8 cellular contexts compared by ENCODE assay signal in the genomic region with DNA sequence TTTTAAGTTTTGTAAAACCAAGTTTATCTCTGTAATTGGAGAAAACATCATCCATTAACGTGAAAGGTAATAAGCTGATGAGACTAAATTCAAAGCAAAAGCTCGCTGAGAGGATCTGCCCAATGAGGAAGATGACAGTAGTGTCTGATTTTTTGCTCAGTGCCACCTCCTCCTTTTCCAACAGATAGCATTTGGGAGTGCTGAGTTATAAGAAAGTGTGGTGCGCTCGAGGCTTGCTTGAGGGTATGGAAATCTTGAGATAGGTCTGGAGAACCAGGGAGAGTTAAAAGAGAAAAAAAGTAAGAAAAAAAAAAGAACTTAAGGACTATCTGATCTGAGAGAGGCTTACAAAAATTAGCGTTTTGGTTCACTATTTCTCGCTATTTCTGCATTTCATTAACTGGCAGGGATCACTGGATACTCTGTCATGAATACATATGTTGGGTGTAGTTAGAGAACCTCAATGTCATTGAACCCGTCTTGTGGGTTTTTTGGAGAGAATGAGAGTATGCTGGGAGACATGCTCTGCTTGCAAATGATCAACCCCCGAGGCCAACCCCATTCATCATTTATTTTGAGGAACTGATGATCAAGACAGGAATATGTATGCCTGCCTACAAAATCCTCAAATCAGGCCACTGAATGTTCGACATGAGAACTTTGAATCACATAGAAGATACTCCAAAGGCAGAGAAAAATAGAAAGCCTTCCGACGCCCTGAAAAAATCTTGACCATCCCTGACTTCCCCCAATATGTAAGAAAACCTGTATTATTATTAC. TPM values are rescaled to one million over a fixed set of nuclear protein-coding genes. Genes with fewer than 3 reads are reported as not detected.
A peak's percentile ranks its signal among the peaks of the same experiment; 100 is the strongest.
DNase-seq lines count a peak whose midpoint lies in the region; ATAC-seq and TF ChIP-seq lines count a peak whose summit lies in the region.

No MANE protein-coding gene starts in this region.

- no peaks in the 10 kb centered on the region for H3K36me3 ChIP-seq in fibroblast of lung (ENCODE audit: control insufficient read depth, insufficient read depth, low read length)
- no peaks in the 10 kb centered on the region for H3K36me3 ChIP-seq in sigmoid colon

- no peak for TF ChIP-seq EP300 in sigmoid colon (IDR thresholded peaks at IDR 0.05)

- peak overlapping the region; percentile 94 for H3K9ac ChIP-seq in fibroblast of lung (ENCODE audit: insufficient read depth, low read length)

- H3K4me1 ChIP-seq in fibroblast of lung (ENCODE audit: control insufficient read depth, extremely low read depth, insufficient read depth, low read length) (peaks cover 2% of the 10 kb centered on the region), sigmoid colon (peaks cover 0 to 15% (median 10%) of the 10 kb centered on the region in 4 donors)

- H3K27ac ChIP-seq in fibroblast of lung (ENCODE audit: insufficient read depth, low read length) (peak overlapping the region; percentile 80), sigmoid colon (peak overlapping the region; percentile 93 to 97 (median 96))

- H3K27me3 ChIP-seq in fibroblast of lung (ENCODE audit: control insufficient read depth, insufficient read depth, low read length) (no peaks in the 10 kb centered on the region), sigmoid colon (no peaks in the 10 kb centered on the region)

- peak overlapping the region; percentile 79 for H3K4me2 ChIP-seq in fibroblast of lung (ENCODE audit: extremely low read depth, insufficient read depth, low read length)

- H2AFZ ChIP-seq in fibroblast of lung (ENCODE audit: low read length), result peak overlapping the region; percentile 43

- peak; percentile 13 for DNase-seq in RPMI8226
- no peak for DNase-seq in fibroblast of lung (ENCODE audit: low read depth in 2 of 2)
- DNase-seq in sigmoid colon, result no peak
- no peak for DNase-seq in DMS53 treated with DMSO at 0.1 percent for 48 hours (lab: John Stamatoyannopoulos, UW; ENCODE audit: unreplicated experiment)
- DNase-seq in stimulated activated CD4-positive, alpha-beta T cell treated with anti-CD3 and anti-CD28 coated beads, Interleukin-1b, Interleukin-23, amount 100 ng/mL, for 48 hours, result no peak
- DNase-seq in DMS153 treated with DMSO at 0.1 percent for 48 hours (lab: John Stamatoyannopoulos, UW; ENCODE audit: unreplicated experiment), result no peak

- peak overlapping the region; percentile 98 for H3K4me3 ChIP-seq in GM12875 (ENCODE audit: low read depth, low read length)
- H3K4me3 ChIP-seq in fibroblast of lung (replicated peaks in 1 of 4; ENCODE audit: control extremely low read depth in 1 of 4, insufficient read depth in 1 of 4, low read depth in 3 of 4, low read length in 4 of 4), result peak overlapping the region; percentile 54 to 95 (median 75)
- peak overlapping the region; percentile 74 to 91 (median 88) for H3K4me3 ChIP-seq in sigmoid colon

- H3K9me3 ChIP-seq in fibroblast of lung (ENCODE audit: control insufficient read depth, insufficient read depth, low read depth, low read length) (no peaks in the 10 kb centered on the region), sigmoid colon (no peaks in the 10 kb centered on the region)

- TF ChIP-seq CTCF in GM12875 (IDR thresholded peaks at IDR 0.05; ENCODE audit: borderline replicate concordance, insufficient read depth, low read depth, low read length), result no peak
- TF ChIP-seq CTCF in fibroblast of lung (conservative IDR thresholded peaks at IDR 0.05 in 1 of 2, IDR thresholded peaks at IDR 0.05 in 1 of 2; ENCODE audit: low read depth in 1 of 2, low read length in 2 of 2), result no peak
- TF ChIP-seq CTCF in sigmoid colon (IDR thresholded peaks at IDR 0.05), result no peak

- no peak for TF ChIP-seq POLR2A in sigmoid colon (IDR thresholded peaks at IDR 0.05)

- peaks cover 30% of the 10 kb centered on the region for H3K79me2 ChIP-seq in fibroblast of lung (ENCODE audit: control insufficient read depth, insufficient read depth, low read length)

- 48 to 49% methylated on average over 11 of the region's 11 CpGs for WGBS in sigmoid colon, 2 donors

- ATAC-seq in GM19035 (IDR thresholded peaks at IDR 0.05; ENCODE audit: unreplicated experiment), result no peak

- H4K20me1 ChIP-seq in fibroblast of lung (ENCODE audit: control insufficient read depth, extremely low read depth, insufficient read depth, low read length), result no peaks in the 10 kb centered on the region

- intact Hi-C loops in sigmoid colon (cut with DNase I), result loop anchor here (2.0 kb wide), 1 partner anchor 47 kb away; the partner anchor contains the start of genes MRPL47 and NDUFB5

RNA-seq across cellular contexts. Expression of gene USP13, which starts 1.0 kb away (rescaled TPM):
- total RNA-seq in fibroblast of lung (8.7 and 11.7 TPM in 2 replicates), sigmoid colon (10 to 100 TPM in 1 of 4 donors, 1 to 10 TPM in 3; 7.2 to 11.1 (median 8.5) TPM)
- polyA plus RNA-seq in fibroblast of lung (15.7 and 21.7 TPM in 2 replicates), sigmoid colon (1 to 10 TPM in 2 of 3 donors, under 1 TPM in 1; 0.69 to 2.3 (median 1.2) TPM)
- 12.6 and 13.8 TPM in 2 replicates for polyA plus RNA-seq in fibroblast of lung (2012)
- 16.9 and 23.3 TPM in 2 replicates for polyA minus RNA-seq in fibroblast of lung (ENCODE audit: low replicate concordance)

RNA-seq across cellular contexts. Expression of gene NDUFB5, which starts 47.3 kb away (rescaled TPM):
- total RNA-seq in fibroblast of lung, result 120 and 153 TPM in 2 replicates
- polyA plus RNA-seq in fibroblast of lung, result 53.8 and 57.5 TPM in 2 replicates
- 63.3 and 67.4 TPM in 2 replicates for polyA plus RNA-seq in fibroblast of lung (2012)
- polyA minus RNA-seq in fibroblast of lung (ENCODE audit: low replicate concordance), result 2.6 and 5.2 TPM in 2 replicates
- total RNA-seq in sigmoid colon, result 100 to 1,000 TPM; 107 to 216 (median 193) TPM
- polyA plus RNA-seq in sigmoid colon, result 100 to 1,000 TPM; 106 to 184 (median 147) TPM

RNA-seq across cellular contexts. Expression of gene MRPL47, which starts 47.4 kb away (rescaled TPM):
- total RNA-seq in fibroblast of lung, result 26.2 and 27.6 TPM in 2 replicates
- 60.0 and 62.4 TPM in 2 replicates for polyA plus RNA-seq in fibroblast of lung
- 50.1 and 53.1 TPM in 2 replicates for polyA plus RNA-seq in fibroblast of lung (2012)
- polyA minus RNA-seq in fibroblast of lung (ENCODE audit: low replicate concordance), result 0.90 and 1.9 TPM in 2 replicates
- total RNA-seq in sigmoid colon, result 10 to 100 TPM; 26.0 to 58.5 (median 29.0) TPM
- 10 to 100 TPM; 45.6 to 57.8 (median 55.7) TPM for polyA plus RNA-seq in sigmoid colon
